Comparison of ENCODE assay signal across 8 cellular contexts in the genomic region with DNA sequence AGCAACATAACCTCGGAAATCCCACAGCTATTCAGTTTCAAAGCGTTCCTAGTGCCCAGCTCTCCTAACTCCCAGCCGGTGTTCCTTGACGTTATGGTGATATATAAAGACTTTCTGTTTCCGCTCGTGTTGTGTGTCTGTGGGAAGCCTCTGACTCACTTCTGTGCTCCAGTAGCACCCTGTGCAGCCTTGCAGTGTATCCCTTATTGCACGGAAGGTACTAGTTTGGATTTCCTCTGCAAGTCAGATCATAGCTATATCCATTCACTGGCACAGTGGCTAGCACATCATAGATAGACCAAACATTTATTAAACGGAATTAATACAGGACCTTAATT. TPM values are rescaled to one million over a fixed set of nuclear protein-coding genes. Genes with fewer than 3 reads are reported as not detected.
DNase-seq lines count a peak whose midpoint lies in the region; ATAC-seq, FAIRE-seq and TF ChIP-seq lines count a peak whose summit lies in the region.

No MANE protein-coding gene starts in this region.

- H4K8ac ChIP-seq in H1 (ENCODE audit: extremely low read depth, insufficient read depth, low read length), result no peak overlapping the region

- no TSS peak for BruUV-seq in Calu3 (replicated peaks; lab: Mats Ljungman, UMichigan)

- ATAC-seq in GM21367 (IDR thresholded peaks at IDR 0.05; ENCODE audit: unreplicated experiment), result peak; percentile 28

- TF ChIP-seq CTCF in Calu3 (IDR thresholded peaks at IDR 0.05; ENCODE audit: unreplicated experiment) (no peak), WI38 (IDR thresholded peaks at IDR 0.05; ENCODE audit: low read depth, low read length) (no peak), H1 (IDR thresholded peaks at IDR 0.05; ENCODE audit: control extremely low read depth in 1 of 3, insufficient read depth in 1 of 3, low read depth in 1 of 3, low read length in 3 of 3) (no peak), suprapubic skin (IDR thresholded peaks at IDR 0.05) (no peak)

- H4K20me1 ChIP-seq in H1 (replicated peaks in 1 of 2; ENCODE audit: control insufficient read depth in 1 of 2, insufficient read depth in 2 of 2, low read length in 2 of 2), result no peaks in the 10 kb centered on the region

- H2AK5ac ChIP-seq in H1 (ENCODE audit: low read depth, low read length), result no peak overlapping the region

- H2BK5ac ChIP-seq in H1 (ENCODE audit: low read depth, low read length), result no peak overlapping the region

- H4K91ac ChIP-seq in H1 (replicated peaks; ENCODE audit: insufficient read length, low read length), result no peak overlapping the region

- H3K4me3 ChIP-seq in WI38 (ENCODE audit: low read depth, low read length) (peak overlapping the region; percentile 82), H1 (ENCODE audit: extremely low read depth in 1 of 4, insufficient read depth in 2 of 4, low read depth in 3 of 4, low read length in 4 of 4) (peak overlapping the region; percentile 82 to 86 (median 84)), mononuclear cell (ENCODE audit: low read length) (peak overlapping the region; percentile 60), suprapubic skin (peak overlapping the region; percentile 78)

- TF ChIP-seq RAD21 in H1 (IDR thresholded peaks at IDR 0.05 in 1 of 2, conservative IDR thresholded peaks at IDR 0.05 in 1 of 2; ENCODE audit: low read depth in 2 of 2, low read length in 2 of 2), result no peak

- no peaks in the 10 kb centered on the region for H3K4me1 Mint-ChIP-seq in Calu3 (ENCODE audit: low read depth, unreplicated experiment)

- H3K9me3 ChIP-seq in H1 (ENCODE audit: insufficient read depth in 2 of 2, low read depth in 1 of 2, low read length in 1 of 2) (no peaks in the 10 kb centered on the region), mononuclear cell (ENCODE audit: low read depth, low read length) (no peaks in the 10 kb centered on the region), suprapubic skin (no peaks in the 10 kb centered on the region)

- H3K27ac ChIP-seq in H1 (ENCODE audit: low read depth, low read length) (no peak overlapping the region), suprapubic skin (peak overlapping the region; percentile 51)

- no peaks in the 10 kb centered on the region for H3K27me3 ChIP-seq in H1 (replicated peaks in 1 of 4; ENCODE audit: control insufficient read depth in 3 of 4, extremely low read depth in 1 of 4, insufficient read depth in 3 of 4, low read length in 3 of 4)
- peaks cover 12% of the 10 kb centered on the region for H3K27me3 ChIP-seq in mononuclear cell (ENCODE audit: insufficient read depth, low read length)
- H3K27me3 ChIP-seq in suprapubic skin, result no peaks in the 10 kb centered on the region

- DNase-seq in Calu3 (peak; percentile 3), HS-27A (ENCODE audit: low read depth) (peak; percentile 11), H1 (ENCODE audit: low read depth in 1 of 2, low spot score in 2 of 2) (no peak), suprapubic skin (ENCODE audit: low spot score in 2 of 2) (no peak), Kasumi-1 (lab: John Stamatoyannopoulos, UW) (no peak)

- H2AFZ ChIP-seq in H1 (ENCODE audit: low read length), result peak overlapping the region; percentile 95

- TF ChIP-seq EP300 in H1 (IDR thresholded peaks at IDR 0.05; ENCODE audit: borderline replicate concordance in 1 of 2, low read depth in 2 of 2, low read length in 2 of 2) (no peak), suprapubic skin (IDR thresholded peaks at IDR 0.05) (no peak)

- no peak overlapping the region for H3K18ac ChIP-seq in H1 (ENCODE audit: extremely low read depth, low read length)

- H3K79me1 ChIP-seq in H1 (ENCODE audit: low read depth, low read length), result no peaks in the 10 kb centered on the region

- H3K27ac Mint-ChIP-seq in Calu3 (ENCODE audit: unreplicated experiment), result peak overlapping the region; percentile 91

- H3K23ac ChIP-seq in H1 (ENCODE audit: insufficient read length), result no peak overlapping the region

- WGBS in H1 (ENCODE audit: extremely low coverage in 1 of 2, insufficient coverage in 1 of 2, insufficient read length in 1 of 2, insufficient replicate concordance in 2 of 2, low coverage in 1 of 2, low lambda C conversion rate in 2 of 2, missing lambda C conversion rate in 1 of 2), 2 experiments, result 0% methylated on average over 8 of the region's 8 CpGs; no CpG with 5 or more reads in 1 of the 2 experiments
- 5% methylated on average over 8 of the region's 8 CpGs for WGBS in suprapubic skin

- H3K4me3 Mint-ChIP-seq in Calu3 (ENCODE audit: low read depth, unreplicated experiment), result peak overlapping the region; percentile 98

- no peak overlapping the region for H2BK15ac ChIP-seq in H1 (ENCODE audit: low read length)

- no peak for FAIRE-seq in H1 (lab: Jason Lieb, UNC)

- POLR2A ChIA-PET in H1 (lab: Charles Lee; ENCODE audit: partially characterized antibody), result interaction anchor here (1.1 to 1.2 kb wide), 2 partner anchors 41 to 210 kb away, joined by 3 read pairs; no protein-coding TSS in a partner anchor

- peaks cover 8% of the 10 kb centered on the region for H3K23me2 ChIP-seq in H1 (ENCODE audit: low read depth, low read length)

- H3K27me3 Mint-ChIP-seq in Calu3 (ENCODE audit: unreplicated experiment), result peaks cover 14% of the 10 kb centered on the region

- intact Hi-C loops in Calu3 (cut with micrococcal nuclease; ENCODE audit: unreplicated experiment), result no loop called here

- H3K4me2 ChIP-seq in H1 (ENCODE audit: insufficient read depth in 1 of 2, low read depth in 2 of 2, low read length in 2 of 2), result peak overlapping the region; percentile 80 to 96

- H4K5ac ChIP-seq in H1 (ENCODE audit: insufficient read length, low read depth, low read length), result no peak overlapping the region

- H3K4me1 ChIP-seq in H1 (replicated peaks in 1 of 4; ENCODE audit: control insufficient read depth in 3 of 4, insufficient read depth in 4 of 4, low read length in 3 of 4) (no peaks in the 10 kb centered on the region; a peak in 1 of 7 replicates), mononuclear cell (ENCODE audit: insufficient read depth, low read length) (peaks cover 13% of the 10 kb centered on the region), suprapubic skin (peaks cover 9% of the 10 kb centered on the region)

- H3K36me3 ChIP-seq in H1 (ENCODE audit: control insufficient read depth in 2 of 4, insufficient read depth in 4 of 4, low read length in 3 of 4) (no peaks in the 10 kb centered on the region; a peak in 1 of 8 replicates), suprapubic skin (no peaks in the 10 kb centered on the region)

- no peak overlapping the region for H3K4ac ChIP-seq in H1 (replicated peaks; ENCODE audit: insufficient read length, low read depth, low read length)

- no peaks in the 10 kb centered on the region for H3K9me3 Mint-ChIP-seq in Calu3 (ENCODE audit: low read depth, unreplicated experiment)

- H2BK12ac ChIP-seq in H1 (ENCODE audit: low read depth, low read length), result peak overlapping the region; percentile 1; the same call in 1 of the 2 replicates

- no peak overlapping the region for H2BK120ac ChIP-seq in H1 (replicated peaks; ENCODE audit: low read depth, low read length)

- peak overlapping the region; percentile 39 to 85 (median 76) for H3K9ac ChIP-seq in H1 (replicated peaks in 1 of 4; ENCODE audit: extremely low read depth in 1 of 4, low read depth in 3 of 4, low read length in 3 of 4)

- peaks cover 16% of the 10 kb centered on the region for H3K36me3 Mint-ChIP-seq in Calu3 (ENCODE audit: insufficient read depth, unreplicated experiment)

- no peak overlapping the region for H3K14ac ChIP-seq in H1 (ENCODE audit: insufficient read length)

- no peak overlapping the region for H3K56ac ChIP-seq in H1 (replicated peaks; ENCODE audit: insufficient read length, low read depth, low read length)

- CTCF ChIA-PET in Calu3 (lab: Charles Lee), result no interaction called here
- CTCF ChIA-PET in H1 (lab: Charles Lee; ENCODE audit: partially characterized antibody), result interaction anchor here (1.0 kb wide), 1 partner anchor 20 kb away, joined by 3 read pairs; no protein-coding TSS in a partner anchor

- TF ChIP-seq POLR2A in H1 (IDR thresholded peaks at IDR 0.05; ENCODE audit: control extremely low read depth in 1 of 2, low read depth in 2 of 2, low read length in 2 of 2) (no peak; a peak in 1 of 3 replicates), suprapubic skin (IDR thresholded peaks at IDR 0.05) (no peak)

- H2BK20ac ChIP-seq in H1 (ENCODE audit: low read length), result no peak overlapping the region

- no peaks in the 10 kb centered on the region for H3K79me2 ChIP-seq in H1 (ENCODE audit: control insufficient read depth in 1 of 2, insufficient read depth in 2 of 2, low read length in 2 of 2)

TF ChIP-seq in H1, 55 proteins besides CTCF, POLR2A, EP300 and RAD21 (continues in another document):
- TF ChIP-seq JUN (IDR thresholded peaks at IDR 0.05; ENCODE audit: low read depth, low read length) (no peak), MAFK (IDR thresholded peaks at IDR 0.05; ENCODE audit: low read depth, low read length) (no peak), CBX5 (IDR thresholded peaks at IDR 0.05; ENCODE audit: low read depth, low read length) (no peak), SP4 (IDR thresholded peaks at IDR 0.05; ENCODE audit: low read length) (no peak), ASH2L (IDR thresholded peaks at IDR 0.05; ENCODE audit: low read length) (no peak), SAP30 (IDR thresholded peaks at IDR 0.05; ENCODE audit: insufficient read depth, insufficient replicate concordance, low read length) (no peak), SRF (IDR thresholded peaks at IDR 0.05; ENCODE audit: low read depth, low read length) (no peak), GABPA (IDR thresholded peaks at IDR 0.05; ENCODE audit: borderline replicate concordance, insufficient read depth, low read length) (no peak), FOSL1 (IDR thresholded peaks at IDR 0.05; ENCODE audit: insufficient read depth, low read depth, low read length) (no peak), KDM4A (IDR thresholded peaks at IDR 0.05; ENCODE audit: low read depth, low read length, severe bottlenecking) (no peak), TAF1 (IDR thresholded peaks at IDR 0.05; ENCODE audit: low read depth, low read length) (no peak), KDM5A (IDR thresholded peaks at IDR 0.05; ENCODE audit: low read length) (no peak), MAX (IDR thresholded peaks at IDR 0.05) (no peak)

RNA-seq across cellular contexts. Expression of gene ASAH2B, which starts 0.6 kb away (rescaled TPM):
- total RNA-seq in Calu3 (2022), result 4.1 and 5.4 TPM in 2 replicates
- total RNA-seq in H1 (2021; fragmentation: NEBNext Ultra II Directional; extraction: Animal tissue kit (Norgen Biotek cat#: 25700)), result 4.7 and 6.3 TPM in 2 replicates
- polyA plus RNA-seq in H1 (2011; rRNA removed), result 2.6 and 3.6 TPM in 2 replicates
- polyA plus RNA-seq in H1 (2011; cell fraction: cytosol; rRNA removed), result 5.1 TPM
- 2.9 TPM for polyA plus RNA-seq in H1 (2011; cell fraction: nucleus; rRNA removed)
- polyA plus RNA-seq in H1 (2012, experiment 1 of 2), result 3.8 to 5.3 TPM (median 4.8 TPM) in 4 replicates
- 0.28 TPM for polyA plus RNA-seq in H1 (2012, experiment 2 of 2)
- 3.4 TPM for polyA plus RNA-seq in H1 (2013, experiment 1 of 2)
- polyA plus RNA-seq in H1 (2013, experiment 2 of 2), result 4.5 TPM
- 8.8 and 16.4 TPM in 2 replicates for polyA minus RNA-seq in H1 (2011; rRNA and poly(A)+ RNA removed)
- polyA minus RNA-seq in H1 (2011; cell fraction: cytosol; rRNA and poly(A)+ RNA removed), result 6.4 TPM
- 14.0 TPM for polyA minus RNA-seq in H1 (2011; cell fraction: nucleus; rRNA and poly(A)+ RNA removed)
- total RNA-seq in mononuclear cell, result 1.4 TPM
- total RNA-seq in suprapubic skin, result 1 to 10 TPM; 1.0 to 2.1 (median 1.9) TPM

Comparison
In these comparisons a context has a peak if more than half of its experiments do, and no peak if none do; other contexts are left out.
1. DNase-seq: peak in Calu3 (single experiment) and HS-27A (single experiment); none in H1 (0 of 2), suprapubic skin (0 of 2) and Kasumi-1 (0 of 2).
2. Peak in every context shown above with its lines, with median percentiles within 50 percentile points of each other: H3K4me3 ChIP-seq.